ENCODE assay signal across 15 cellular contexts in the genomic region with DNA sequence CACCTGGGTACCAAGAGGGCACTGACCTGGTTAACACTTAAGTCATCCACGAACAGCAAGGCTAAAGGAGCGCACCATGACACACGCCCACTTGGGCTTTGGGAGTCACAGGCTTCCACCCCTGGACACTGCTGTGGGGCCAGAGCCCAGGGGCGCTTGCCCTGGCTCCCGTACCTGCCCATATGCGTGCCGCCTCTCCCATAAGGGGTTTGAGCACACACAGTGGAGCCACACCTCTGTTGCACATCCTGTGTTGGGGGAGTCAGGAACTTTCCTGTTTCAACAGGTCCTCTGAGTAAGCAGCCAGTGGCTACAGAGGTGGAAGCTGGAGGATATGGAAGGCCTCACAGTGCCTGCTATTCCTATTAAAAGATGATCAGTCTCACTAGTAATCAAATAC.
DNase-seq lines count a peak whose midpoint lies in the region; ATAC-seq and TF ChIP-seq lines count a peak whose summit lies in the region.
"Had no signal": no experiment of that assay in that cellular context is flagged by ENCODE, and none has a peak within 500 bp of the region (broad histone marks: within the 10 kb centered on the region; RNA-seq: fewer than 3 reads in every experiment).

No MANE protein-coding gene starts in this region.

- H3K27ac Mint-ChIP-seq in brain = peak overlapping the region in 3 of 5 experiments; percentile 41 to 91 (median 85)
- H3K27ac Mint-ChIP-seq: IgD-negative memory B cell had no signal

- H3K4me1 Mint-ChIP-seq in brain = peaks cover 54% of the 10 kb centered on the region

- H3K4me1 ChIP-seq in foreskin keratinocyte (peaks cover 10% of the 10 kb centered on the region), gastrocnemius medialis (peaks cover 18 to 25% of the 10 kb centered on the region in 2 donors)

- H3K4me3 Mint-ChIP-seq in brain = no peak overlapping the region
- H3K4me3 Mint-ChIP-seq: IgD-negative memory B cell had no signal

- peaks cover 0 to 2% (median 0%) of the 10 kb centered on the region in 5 experiments for H3K9me3 Mint-ChIP-seq in brain
- H3K9me3 Mint-ChIP-seq: IgD-negative memory B cell had no signal

- peak overlapping the region; percentile 38 for H3K27ac ChIP-seq in foreskin keratinocyte
- peak overlapping the region in 3 of 4 donors; percentile 28 to 71 (median 65) for H3K27ac ChIP-seq in gastrocnemius medialis
- H3K27ac ChIP-seq: Peyer's patch, SJCRH30 had no signal

- DNase-seq in NCI-H69 (lab: John Stamatoyannopoulos, UW) (peak; percentile 24), foreskin keratinocyte (peak; percentile 32 to 67), gastrocnemius medialis (no peak), COR-L47 (lab: John Stamatoyannopoulos, UW) (no peak)
- no peak for DNase-seq in central memory CD4-positive, alpha-beta T cell
- DNase-seq: BE2C, NCI-H1417 treated with DMSO at 0.1 percent for 48 hours, NCI-H2029, NCI-H2171 treated with DMSO at 0.1 percent for 48 hours, NCI-H510A, Peyer's patch, SJCRH30 had no signal

- ATAC-seq in foreskin keratinocyte = peak; percentile 95
- ATAC-seq in gastrocnemius medialis = no peak
- ATAC-seq in HG03457 (IDR thresholded peaks at IDR 0.05; ENCODE audit: unreplicated experiment) = no peak

- in situ Hi-C loops in gastrocnemius medialis (cut with MboI; ENCODE audit: low sequenced_read_pairs in 4 of 4) = no loop called here

- H3K36me3 Mint-ChIP-seq in brain = no peaks in the 10 kb centered on the region
- H3K36me3 Mint-ChIP-seq: IgD-negative memory B cell had no signal

- no peaks in the 10 kb centered on the region for H3K36me3 ChIP-seq in gastrocnemius medialis
- H3K36me3 ChIP-seq: BE2C, Peyer's patch, SJCRH30 had no signal

- no peak for TF ChIP-seq POLR2A in gastrocnemius medialis (IDR thresholded peaks at IDR 0.05)

- intact Hi-C loops in gastrocnemius medialis (cut with DNase I; ENCODE audit: low total_unique reads) = no loop called here

- no peaks in the 10 kb centered on the region for H3K9me3 ChIP-seq in gastrocnemius medialis
- H3K9me3 ChIP-seq: BE2C, Peyer's patch, SJCRH30 had no signal

- H3K4me3 ChIP-seq in gastrocnemius medialis = no peak overlapping the region
- H3K4me3 ChIP-seq: Peyer's patch, SJCRH30 had no signal

- peaks cover 6% of the 10 kb centered on the region for H3K27me3 Mint-ChIP-seq in brain

- no peak for TF ChIP-seq CTCF in brain (conservative IDR thresholded peaks at IDR 0.05)
- TF ChIP-seq CTCF in foreskin keratinocyte (conservative IDR thresholded peaks at IDR 0.05) = no peak
- no peak for TF ChIP-seq CTCF in gastrocnemius medialis (IDR thresholded peaks at IDR 0.05 in 4 of 5, conservative IDR thresholded peaks at IDR 0.05 in 1 of 5)

- H3K27me3 ChIP-seq in foreskin keratinocyte (no peaks in the 10 kb centered on the region), gastrocnemius medialis (no peaks in the 10 kb centered on the region)
- H3K27me3 ChIP-seq: BE2C, Peyer's patch, SJCRH30 had no signal

Comparison
In these comparisons a context has a peak if more than half of its experiments do, and no peak if none do; other contexts are left out.
1. DNase-seq: peak in NCI-H69 (single experiment) and foreskin keratinocyte (2 of 2); none in gastrocnemius medialis (0 of 2), central memory CD4-positive, alpha-beta T cell (single experiment) and COR-L47 (single experiment).